16 cellular contexts compared by ENCODE assay signal in genomic region chr4:27861802-27862201, GRCh38.
A peak's percentile ranks its signal among the peaks of the same experiment; 100 is the strongest.
DNase-seq lines count a peak whose midpoint lies in the region; ATAC-seq, FAIRE-seq and TF ChIP-seq lines count a peak whose summit lies in the region.
"Had no signal": no experiment of that assay in that cellular context is flagged by ENCODE, and none has a peak within 500 bp of the region (broad histone marks: within the 10 kb centered on the region; RNA-seq: fewer than 3 reads in every experiment).

No MANE protein-coding gene starts in this region.

- no peaks in the 10 kb centered on the region for H3K79me2 ChIP-seq in HCT116 (ENCODE audit: insufficient read depth, low read length)

- no TSS peak for BruUV-seq in HCT116 (replicated peaks; lab: Mats Ljungman, UMichigan)
- no TSS peak for BruUV-seq in IMR-90 (replicated peaks; lab: Mats Ljungman, UMichigan)
- no TSS peak for BruUV-seq in Caco-2 (replicated peaks; lab: Mats Ljungman, UMichigan)

- H3K9ac ChIP-seq in HCT116 (ENCODE audit: low read length) (no peak overlapping the region), IMR-90 (ENCODE audit: low read depth, low read length) (no peak overlapping the region)

- H3K36me3 ChIP-seq in HCT116 (ENCODE audit: control insufficient read depth in 1 of 2, insufficient read depth in 2 of 2, low read length in 2 of 2) (no peaks in the 10 kb centered on the region), IMR-90 (ENCODE audit: control insufficient read depth, insufficient read depth, low read length) (no peaks in the 10 kb centered on the region), Caco-2 (ENCODE audit: control insufficient read depth, insufficient read depth, low read length) (no peaks in the 10 kb centered on the region)

- no peak overlapping the region for H4K8ac ChIP-seq in IMR-90 (ENCODE audit: low read depth in 2 of 2, low read length in 2 of 2)

- H3K14ac ChIP-seq in IMR-90 (replicated peaks; ENCODE audit: low read depth, low read length), result no peak overlapping the region

- DNase-seq in ELR (ENCODE audit: low read depth), result peak; percentile 56
- DNase-seq in HCT116 (ENCODE audit: low read depth, low spot score), result no peak
- peak; percentile 61 for DNase-seq in IMR-90
- DNase-seq in fibroblast of mammary gland (ENCODE audit: low read depth), result peak; percentile 28
- DNase-seq in GM19239 (ENCODE audit: insufficient read length, low spot score), result no peak
- DNase-seq in activated naive CD4-positive, alpha-beta T cell treated with anti-CD3 and anti-CD28 coated beads, Interleukin-2, amount 50 U/mL, for 16 hours, result no peak
- DNase-seq in NCI-H748 treated with DMSO at 0.1 percent for 48 hours (lab: John Stamatoyannopoulos, UW), result no peak
- no peak for DNase-seq in Caco-2
- DNase-seq: activated CD4-positive, alpha-beta T cell treated with anti-CD3 and anti-CD28 coated beads for 48 hours; cerebellar nuclear complex; DMS153; kidney; NCI-H1694 treated with DMSO at 0.1 percent for 48 hours; small intestine had no signal

- TF ChIP-seq RAD21 in HCT116 (IDR thresholded peaks at IDR 0.05; ENCODE audit: low read depth) (no peak), IMR-90 (IDR thresholded peaks at IDR 0.05; ENCODE audit: low read length) (no peak)

- no peak overlapping the region for H2AK5ac ChIP-seq in IMR-90 (ENCODE audit: low read depth, low read length)

- no peak for FAIRE-seq in GM19239 (lab: Jason Lieb, UNC)
- FAIRE-seq: GM18507, kidney, small intestine had no signal

- H4K91ac ChIP-seq in IMR-90 (ENCODE audit: insufficient read depth, low read depth, low read length), result no peak overlapping the region

- H3K9me3 ChIP-seq in HCT116 (ENCODE audit: control insufficient read depth in 1 of 2, insufficient read depth in 1 of 2, low read depth in 1 of 2, low read length in 2 of 2) (no peaks in the 10 kb centered on the region), IMR-90 (ENCODE audit: control insufficient read depth, insufficient read depth, low read length) (no peaks in the 10 kb centered on the region), Caco-2 (no peaks in the 10 kb centered on the region)

- intact Hi-C loops in HCT116 (cut with micrococcal nuclease), result no loop called here
- intact Hi-C loops in IMR-90 (cut with micrococcal nuclease), result loop anchor here (10.0 kb wide), 1 partner anchor 493 kb away; no protein-coding TSS in a partner anchor
- intact Hi-C loops in Caco-2 (cut with micrococcal nuclease; ENCODE audit: unreplicated experiment), result loop anchor here (1.0 kb wide), 1 partner anchor 363 kb away; no protein-coding TSS in a partner anchor

- peak overlapping the region; percentile 73 for H2AFZ ChIP-seq in HCT116 (ENCODE audit: low read depth, low read length, poor library complexity, severe bottlenecking)
- no peak overlapping the region for H2AFZ ChIP-seq in IMR-90 (replicated peaks; ENCODE audit: low read length, poor library complexity)

- in situ Hi-C loops in IMR-90 (cut with MboI; ENCODE audit: low sequenced_read_pairs), result no loop called here

- H2BK5ac ChIP-seq in IMR-90 (ENCODE audit: low read depth, low read length, poor library complexity, severe bottlenecking), result no peak overlapping the region

- no peak for TF ChIP-seq POLR2A in HCT116 (IDR thresholded peaks at IDR 0.05; ENCODE audit: borderline replicate concordance, extremely low read depth, insufficient read depth, insufficient read length)
- no peak for TF ChIP-seq POLR2A in IMR-90 (IDR thresholded peaks at IDR 0.05; ENCODE audit: low read depth, low read length)

- H3K4me1 ChIP-seq in HCT116 (ENCODE audit: control insufficient read depth in 1 of 2, insufficient read depth in 2 of 2, low read length in 2 of 2), result no peaks in the 10 kb centered on the region
- H3K4me1 ChIP-seq in IMR-90 (ENCODE audit: control insufficient read depth, insufficient read depth, low read length), result no peaks in the 10 kb centered on the region
- no peaks in the 10 kb centered on the region for H3K4me1 ChIP-seq in Caco-2

- no peak overlapping the region for H3K18ac ChIP-seq in IMR-90 (ENCODE audit: low read depth, low read length)

- H3K27ac ChIP-seq in HCT116 (ENCODE audit: low read depth, low read length), result no peak overlapping the region
- no peak overlapping the region for H3K27ac ChIP-seq in IMR-90 (ENCODE audit: insufficient read depth, low read length)

- no peak overlapping the region for H2BK15ac ChIP-seq in IMR-90 (ENCODE audit: low read depth, low read length)

- ATAC-seq in HCT116 (no peak), IMR-90 (ENCODE audit: low read depth) (peak; percentile 24; the same call in 1 of the 2 replicates)

- CTCF ChIA-PET in HCT116 (lab: Charles Lee) (interaction anchor here (0.8 to 1.6 kb wide), 3 partner anchors 16 to 177 kb away, joined by 3 read pairs; no protein-coding TSS in a partner anchor), IMR-90 (lab: Yijun Ruan, JAX) (no interaction called here), Caco-2 (lab: Charles Lee) (no interaction called here)

- peaks cover 3% of the 10 kb centered on the region for H3K27me3 Mint-ChIP-seq in Caco-2 (ENCODE audit: insufficient read depth, unreplicated experiment)

- H2AK9ac ChIP-seq in IMR-90 (replicated peaks; ENCODE audit: low read depth, low read length, poor library complexity), result no peak overlapping the region

- dilution Hi-C loops in IMR-90 (cut with HindIII; ENCODE audit: low sequenced_read_pairs, unreplicated experiment), result no loop called here

- H3K4me2 ChIP-seq in HCT116 (ENCODE audit: low read length) (no peak overlapping the region), IMR-90 (ENCODE audit: low read depth, low read length) (no peak overlapping the region)

- H3K36me3 Mint-ChIP-seq in Caco-2 (ENCODE audit: insufficient read depth, unreplicated experiment), result no peaks in the 10 kb centered on the region

- TF ChIP-seq CTCF in HCT116 (IDR thresholded peaks at IDR 0.05 in 2 of 3, conservative IDR thresholded peaks at IDR 0.05 in 1 of 3; ENCODE audit: borderline replicate concordance in 1 of 3, insufficient read depth in 1 of 3, low read depth in 2 of 3, low read length in 2 of 3), result no peak
- no peak for TF ChIP-seq CTCF in IMR-90 (conservative IDR thresholded peaks at IDR 0.05; ENCODE audit: low read depth, low read length)
- TF ChIP-seq CTCF in fibroblast of mammary gland (conservative IDR thresholded peaks at IDR 0.05; ENCODE audit: control insufficient read depth, insufficient read depth, low read depth, low read length), result no peak
- TF ChIP-seq CTCF in Caco-2 (IDR thresholded peaks at IDR 0.05; ENCODE audit: insufficient read depth in 1 of 2, low read depth in 1 of 2, low read length in 1 of 2, severe bottlenecking in 1 of 2, unreplicated experiment in 1 of 2), result no peak

- H3K23ac ChIP-seq in IMR-90 (ENCODE audit: low read depth, low read length), result no peak overlapping the region

- H3K27me3 ChIP-seq in HCT116 (ENCODE audit: insufficient read depth, low read length) (no peaks in the 10 kb centered on the region), IMR-90 (ENCODE audit: control insufficient read depth, insufficient read depth, low read length) (no peaks in the 10 kb centered on the region), Caco-2 (replicated peaks; ENCODE audit: control insufficient read depth, insufficient read depth, low read length) (no peaks in the 10 kb centered on the region)

- H3K4me3 Mint-ChIP-seq in Caco-2 (ENCODE audit: unreplicated experiment), result no peak overlapping the region
- H3K4me3 Mint-ChIP-seq: nephron progenitor cell had no signal

- POLR2A ChIA-PET in HCT116 (lab: Charles Lee) (no interaction called here), IMR-90 (lab: Charles Lee; ENCODE audit: unreplicated experiment) (no interaction called here), Caco-2 (lab: Charles Lee) (no interaction called here)

- H4K20me1 ChIP-seq in HCT116 (ENCODE audit: insufficient read depth) (no peaks in the 10 kb centered on the region), IMR-90 (ENCODE audit: insufficient read depth, low read length) (no peaks in the 10 kb centered on the region)

- no CpG with 5 or more reads among the region's 5 CpGs for WGBS in IMR-90 (ENCODE audit: extremely low coverage in 2 of 2, insufficient read length in 1 of 2), 2 experiments

- H3K4ac ChIP-seq in IMR-90 (ENCODE audit: low read depth, low read length), result no peak overlapping the region

- H3K56ac ChIP-seq in IMR-90 (ENCODE audit: extremely low read depth, insufficient read depth, low read length), result no peak overlapping the region

- no peaks in the 10 kb centered on the region for H3K9me1 ChIP-seq in IMR-90 (ENCODE audit: insufficient read depth, low read length)

- no peak overlapping the region for H3K27ac Mint-ChIP-seq in Caco-2 (ENCODE audit: unreplicated experiment)
- H3K27ac Mint-ChIP-seq: nephron progenitor cell had no signal

- H2BK120ac ChIP-seq in IMR-90 (ENCODE audit: low read depth, low read length), result no peak overlapping the region

- H3K4me1 Mint-ChIP-seq in Caco-2 (ENCODE audit: low read depth, unreplicated experiment), result no peaks in the 10 kb centered on the region
- H3K4me1 Mint-ChIP-seq: nephron progenitor cell had no signal

- H3K9me2 ChIP-seq in HCT116 (ENCODE audit: insufficient read depth), result no peaks in the 10 kb centered on the region

- H2BK20ac ChIP-seq in IMR-90 (ENCODE audit: low read depth, low read length), result no peak overlapping the region

- RAD21 ChIA-PET in HCT116 (lab: Charles Lee; ENCODE audit: low non-redundant PET in 1 of 2, low total read pairs in 2 of 2, uncharacterized antibody in 2 of 2, unreplicated experiment in 2 of 2), result interaction anchor here (0.6 to 0.9 kb wide), 2 partner anchors 10 to 95 kb away, joined by 3 read pairs; no protein-coding TSS in a partner anchor

- no peaks in the 10 kb centered on the region for H3K9me3 Mint-ChIP-seq in Caco-2 (ENCODE audit: unreplicated experiment)
- H3K9me3 Mint-ChIP-seq: nephron progenitor cell had no signal

- no peak overlapping the region for H4K5ac ChIP-seq in IMR-90 (ENCODE audit: low read depth, low read length)

- no peaks in the 10 kb centered on the region for H3K79me1 ChIP-seq in IMR-90 (ENCODE audit: low read depth in 1 of 2, low read length in 2 of 2)

- no peak overlapping the region for H3K4me3 ChIP-seq in HCT116 (replicated peaks in 1 of 2; ENCODE audit: low read depth in 1 of 2, low read length in 2 of 2)
- no peak overlapping the region for H3K4me3 ChIP-seq in IMR-90 (ENCODE audit: insufficient read depth, low read depth, low read length)
- no peak overlapping the region for H3K4me3 ChIP-seq in fibroblast of mammary gland (ENCODE audit: control insufficient read depth, low read depth, low read length)
- H3K4me3 ChIP-seq in Caco-2 (ENCODE audit: low read depth, low read length), result no peak overlapping the region

TF ChIP-seq in IMR-90, 13 proteins besides CTCF, POLR2A, EP300 and RAD21:
- TF ChIP-seq ELK1 (IDR thresholded peaks at IDR 0.05; ENCODE audit: borderline replicate concordance, low read depth, low read length), result no peak
- TF ChIP-seq CHD1 (IDR thresholded peaks at IDR 0.05; ENCODE audit: low read depth, low read length), result no peak
TF ChIP-seq in IMR-90: peak in this region for 0.

Comparison
In these comparisons a context has a peak if more than half of its experiments do, and no peak if none do; other contexts are left out.
1. DNase-seq: peak in ELR (single experiment), IMR-90 (single experiment) and fibroblast of mammary gland (single experiment); none in HCT116 (single experiment), GM19239 (single experiment), activated naive CD4-positive, alpha-beta T cell treated with anti-CD3 and anti-CD28 coated beads, Interleukin-2, amount 50 U/mL, for 16 hours (single experiment), NCI-H748 treated with DMSO at 0.1 percent for 48 hours (single experiment) and Caco-2 (0 of 2).